In genomic region chr20:17683218-17684076, GRCh38 we compare ENCODE assay signal across 11 cellular contexts. TPM values are rescaled to one million over a fixed set of nuclear protein-coding genes. Genes with fewer than 3 reads are reported as not detected.
DNase-seq lines count a peak whose midpoint lies in the region; ATAC-seq, FAIRE-seq and TF ChIP-seq lines count a peak whose summit lies in the region.
"Had no signal": no experiment of that assay in that cellular context is flagged by ENCODE, and none has a peak within 500 bp of the region (broad histone marks: within the 10 kb centered on the region; RNA-seq: fewer than 3 reads in every experiment).

No MANE protein-coding gene starts in this region.

- peaks cover 49% of the 10 kb centered on the region for H3K27me3 ChIP-seq in PC-9 (ENCODE audit: insufficient read depth, low read depth)
- H3K27me3 ChIP-seq in endothelial cell of umbilical vein (ENCODE audit: control insufficient read depth in 2 of 2, insufficient read depth in 2 of 2, low read length in 2 of 2): peaks cover 28 to 33% of the 10 kb centered on the region in 2 experiments
- no peaks in the 10 kb centered on the region for H3K27me3 ChIP-seq in pancreas

- TF ChIP-seq CTCF in PC-9 (conservative IDR thresholded peaks at IDR 0.05) (no peak), endothelial cell of umbilical vein (IDR thresholded peaks at IDR 0.05; ENCODE audit: extremely low read depth in 1 of 2, insufficient read depth in 1 of 2, low read depth in 1 of 2, low read length in 2 of 2) (no peak), pancreas (IDR thresholded peaks at IDR 0.05) (no peak)

- H3K4me1 Mint-ChIP-seq in activated CD4-positive, alpha-beta T cell treated with anti-CD3 and anti-CD28 coated beads, Interleukin-2, amount 10 ng/mL, durations not matched to agents 24 days and 14 days: peaks cover 19% of the 10 kb centered on the region

- H3K9me1 ChIP-seq in endothelial cell of umbilical vein (replicated peaks; ENCODE audit: control insufficient read depth, extremely low read depth, insufficient read depth, low read length): no peaks in the 10 kb centered on the region

- H3K9me3 Mint-ChIP-seq in activated CD4-positive, alpha-beta T cell treated with anti-CD3 and anti-CD28 coated beads, Interleukin-2, amount 10 ng/mL, durations not matched to agents 24 days and 14 days: no peaks in the 10 kb centered on the region

- peaks cover 25% of the 10 kb centered on the region for H3K79me2 ChIP-seq in PC-9 (ENCODE audit: low read depth)
- peaks cover 25% of the 10 kb centered on the region for H3K79me2 ChIP-seq in endothelial cell of umbilical vein (ENCODE audit: control insufficient read depth, insufficient read depth, low read length)

- WGBS in pancreas, 2 donors: 16 to 18% methylated on average over 10 of the region's 10 CpGs

- peaks cover 7% of the 10 kb centered on the region for H3K36me3 Mint-ChIP-seq in activated CD4-positive, alpha-beta T cell treated with anti-CD3 and anti-CD28 coated beads, Interleukin-2, amount 10 ng/mL, durations not matched to agents 24 days and 14 days (ENCODE audit: low read depth)

- no TSS peak for BruUV-seq in PC-9 (replicated peaks; lab: Mats Ljungman, UMichigan)
- BruUV-seq in endothelial cell of umbilical vein (replicated peaks; lab: Mats Ljungman, UMichigan): no TSS peak

- no peak overlapping the region for H3K27ac Mint-ChIP-seq in activated CD4-positive, alpha-beta T cell treated with anti-CD3 and anti-CD28 coated beads, Interleukin-2, amount 10 ng/mL, durations not matched to agents 24 days and 14 days

- peak in 3 of 4 donors; percentile 3 to 16 (median 14) for ATAC-seq in pancreas
- no peak for ATAC-seq in HG03108 (IDR thresholded peaks at IDR 0.05; ENCODE audit: unreplicated experiment)
- ATAC-seq in left colon: no peak

- H3K27ac ChIP-seq in PC-9 (no peak overlapping the region), endothelial cell of umbilical vein (ENCODE audit: insufficient read depth, low read depth, low read length) (no peak overlapping the region), pancreas (peak overlapping the region; percentile 64 to 97 (median 92))

- peaks cover 7% of the 10 kb centered on the region; the same call in 1 of the 2 replicates for H3K36me3 ChIP-seq in PC-9 (ENCODE audit: low read depth)
- H3K36me3 ChIP-seq in endothelial cell of umbilical vein (ENCODE audit: control insufficient read depth in 2 of 2, extremely low read depth in 1 of 2, insufficient read depth in 2 of 2, low read length in 2 of 2): no peaks in the 10 kb centered on the region
- no peaks in the 10 kb centered on the region for H3K36me3 ChIP-seq in pancreas

- H3K9me3 ChIP-seq in PC-9 (ENCODE audit: insufficient read depth, low read depth): no peaks in the 10 kb centered on the region
- H3K9me3 ChIP-seq in endothelial cell of umbilical vein (replicated peaks; ENCODE audit: control insufficient read depth, insufficient read depth, low read length): no peaks in the 10 kb centered on the region
- H3K9me3 ChIP-seq in pancreas: no peaks in the 10 kb centered on the region

- TF ChIP-seq POLR2A in endothelial cell of umbilical vein (IDR thresholded peaks at IDR 0.05; ENCODE audit: low read depth, low read length): no peak

- POLR2A ChIA-PET in PC-9 (lab: Charles Lee; ENCODE audit: unreplicated experiment) (interaction anchor here (0.7 kb wide), 1 partner anchor 510 kb away, joined by 4 read pairs; no protein-coding TSS in a partner anchor), endothelial cell of umbilical vein (lab: Charles Lee) (interaction anchor here (0.6 to 2.9 kb wide), 5 partner anchors 106 to 274 kb away, joined by 4 to 20 read pairs (median 4); no protein-coding TSS in a partner anchor)

- dilution Hi-C loops in endothelial cell of umbilical vein (cut with MboI; ENCODE audit: extremely low pct_ligation_motif_present, low sequenced_read_pairs): no loop called here

- H3K4me2 ChIP-seq in PC-9 (peak overlapping the region; percentile 58; the same call in 1 of the 2 replicates), endothelial cell of umbilical vein (ENCODE audit: insufficient read depth, low read length) (peak overlapping the region; percentile 33)

- FAIRE-seq in endothelial cell of umbilical vein (lab: Jason Lieb, UNC) (peak; percentile 4), pancreas (lab: Jason Lieb, UNC) (no peak)

- H3K9ac ChIP-seq in endothelial cell of umbilical vein (replicated peaks; ENCODE audit: extremely low read depth, insufficient read depth, low read length): no peak overlapping the region

- peak overlapping the region; percentile 72 for H3K4me3 Mint-ChIP-seq in activated CD4-positive, alpha-beta T cell treated with anti-CD3 and anti-CD28 coated beads, Interleukin-2, amount 10 ng/mL, durations not matched to agents 24 days and 14 days

- H4K20me1 ChIP-seq in PC-9 (ENCODE audit: insufficient read depth) (no peaks in the 10 kb centered on the region), endothelial cell of umbilical vein (replicated peaks; ENCODE audit: control insufficient read depth, extremely low read depth, insufficient read depth, low read length) (peaks cover 1% of the 10 kb centered on the region)

- no peak for DNase-seq in activated CD4-positive, alpha-beta T cell treated with anti-CD3 and anti-CD28 coated beads, Interleukin-2, amount 10 ng/mL, durations not matched to agents 24 days and 14 days
- no peak for DNase-seq in activated CD4-positive, alpha-beta T cell treated with anti-CD3 and anti-CD28 coated beads for 1 hour
- DNase-seq in PC-9 (no peak), endothelial cell of umbilical vein (ENCODE audit: low read depth, low spot score) (no peak), pancreas (peak in 1 of 6 donors; percentile 49), SIG-M5 treated with dmso at 0.1 percent for 504 hours (lab: John Stamatoyannopoulos, UW; ENCODE audit: unreplicated experiment) (no peak), left colon (no peak)

- peaks cover 16% of the 10 kb centered on the region for H3F3A ChIP-seq in PC-9 (ENCODE audit: insufficient read depth, low read depth)

- CTCF ChIA-PET in PC-9 (lab: Charles Lee) (interaction anchor here (0.6 to 1.5 kb wide), 5 partner anchors 27 to 214 kb away, joined by 3 to 6 read pairs (median 4); no protein-coding TSS in a partner anchor), endothelial cell of umbilical vein (lab: Charles Lee) (interaction anchor here (0.9 to 6.2 kb wide), 36 partner anchors 8 to 316 kb away, joined by 3 to 110 read pairs (median 4); partner anchors contain the start of gene BANF2)

- H3K4me3 ChIP-seq in PC-9 (no peak overlapping the region), endothelial cell of umbilical vein (replicated peaks in 1 of 3; ENCODE audit: insufficient read depth in 1 of 3, low read depth in 1 of 3, low read length in 3 of 3) (no peak overlapping the region), pancreas (peak overlapping the region in 2 of 4 donors; percentile 82 to 87)

- H3K4me1 ChIP-seq in PC-9 (replicated peaks; ENCODE audit: insufficient read depth) (peaks cover 24% of the 10 kb centered on the region), endothelial cell of umbilical vein (ENCODE audit: control insufficient read depth, extremely low read depth, insufficient read depth, low read length) (peaks cover 13% of the 10 kb centered on the region), pancreas (peaks cover 20 to 34% (median 28%) of the 10 kb centered on the region in 3 donors)

- peaks cover 49% of the 10 kb centered on the region for H3K27me3 Mint-ChIP-seq in activated CD4-positive, alpha-beta T cell treated with anti-CD3 and anti-CD28 coated beads, Interleukin-2, amount 10 ng/mL, durations not matched to agents 24 days and 14 days

- H2AFZ ChIP-seq in PC-9: no peak overlapping the region
- no peak overlapping the region for H2AFZ ChIP-seq in endothelial cell of umbilical vein (ENCODE audit: low read depth, low read length)

- H3K9me2 ChIP-seq in PC-9 (ENCODE audit: insufficient read depth): no peaks in the 10 kb centered on the region

- intact Hi-C loops in activated CD4-positive, alpha-beta T cell treated with anti-CD3 and anti-CD28 coated beads, Interleukin-2, amount 10 ng/mL, durations not matched to agents 24 days and 14 days (cut with micrococcal nuclease): loop anchor here (2.0 to 10.0 kb wide), 7 partner anchors 116 to 1109 kb away; partner anchors contain the start of genes DTD1, KAT14, PET117 and ZNF133
- intact Hi-C loops in PC-9 (cut with micrococcal nuclease; ENCODE audit: unreplicated experiment) (loop anchor here (2.0 to 5.0 kb wide), 3 partner anchors 126 to 205 kb away; no protein-coding TSS in a partner anchor), endothelial cell of umbilical vein (cut with micrococcal nuclease) (loop anchor here (2.0 to 5.0 kb wide), 2 partner anchors 153 to 604 kb away; partner anchors contain the start of genes BFSP1 and ZNF133), pancreas (cut with DNase I) (loop anchor here in 1 of 3 donors (10.0 kb wide), 1 partner anchor 201 kb away; no protein-coding TSS in a partner anchor), left colon (cut with DNase I, micrococcal nuclease) (loop anchor here in 1 of 2 donors (5.0 kb wide), 1 partner anchor 214 kb away; no protein-coding TSS in a partner anchor)

RNA-seq across cellular contexts. Expression of gene RRBP1, which starts 1.4 kb away (rescaled TPM):
- 47.5 and 49.9 TPM in 2 replicates for total RNA-seq in activated CD4-positive, alpha-beta T cell treated with anti-CD3 and anti-CD28 coated beads, Interleukin-2, amount 10 ng/mL, durations not matched to agents 24 days and 14 days
- total RNA-seq in PC-9 (2021): 144 and 156 TPM in 2 replicates
- 201 and 236 TPM in 2 replicates for total RNA-seq in endothelial cell of umbilical vein
- polyA plus RNA-seq in endothelial cell of umbilical vein: 40.3 and 50.3 TPM in 2 replicates
- polyA plus RNA-seq in endothelial cell of umbilical vein (2011; cell fraction: cytosol; rRNA removed): 95.8 and 98.7 TPM in 2 replicates
- 211 and 231 TPM in 2 replicates for polyA plus RNA-seq in endothelial cell of umbilical vein (2011; cell fraction: nucleus; rRNA removed)
- 146 and 186 TPM in 2 replicates for polyA plus RNA-seq in endothelial cell of umbilical vein (2012)
- 94.2 and 103 TPM in 2 replicates for polyA minus RNA-seq in endothelial cell of umbilical vein
- 10.5 TPM for polyA minus RNA-seq in endothelial cell of umbilical vein (2011; cell fraction: cytosol; rRNA and poly(A)+ RNA removed)
- polyA minus RNA-seq in endothelial cell of umbilical vein (2011; cell fraction: nucleus; rRNA and poly(A)+ RNA removed): 62.3 and 92.5 TPM in 2 replicates
- total RNA-seq in pancreas: 100 to 1,000 TPM; 339 to 442 (median 354) TPM
- 100 to 1,000 TPM; 170 to 269 TPM for polyA plus RNA-seq in pancreas
- 100 to 1,000 TPM; 357 to 460 TPM for total RNA-seq in left colon

RNA-seq across cellular contexts. Expression of gene BANF2, which starts 16.3 kb away (rescaled TPM):
- total RNA-seq in activated CD4-positive, alpha-beta T cell treated with anti-CD3 and anti-CD28 coated beads, Interleukin-2, amount 10 ng/mL, durations not matched to agents 24 days and 14 days: not detected in 2 replicates
- total RNA-seq in PC-9 (2021): not detected in 2 replicates
- not detected in 2 replicates for total RNA-seq in endothelial cell of umbilical vein
- polyA plus RNA-seq in endothelial cell of umbilical vein: not detected in 2 replicates
- not detected in 2 replicates for polyA plus RNA-seq in endothelial cell of umbilical vein (2011; cell fraction: cytosol; rRNA removed)
- not detected in 2 replicates for polyA plus RNA-seq in endothelial cell of umbilical vein (2011; cell fraction: nucleus; rRNA removed)
- not detected in 2 replicates for polyA plus RNA-seq in endothelial cell of umbilical vein (2012)
- not detected in 2 replicates for polyA minus RNA-seq in endothelial cell of umbilical vein
- not detected for polyA minus RNA-seq in endothelial cell of umbilical vein (2011; cell fraction: cytosol; rRNA and poly(A)+ RNA removed)
- polyA minus RNA-seq in endothelial cell of umbilical vein (2011; cell fraction: nucleus; rRNA and poly(A)+ RNA removed): not detected in 2 replicates
- total RNA-seq in pancreas: 1 to 10 TPM in 5 of 6 donors, under 1 TPM in 1; 0.88 to 6.4 (median 2.0) TPM
- polyA plus RNA-seq in pancreas: 1 to 10 TPM in 1 of 2 donors, under 1 TPM in 1; 0.59 to 1.3 TPM
- total RNA-seq in left colon: not detected
- total RNA-seq: cardiac septum, posterior vena cava, subcutaneous adipose tissue had no signal

Comparison
In these comparisons a context has a peak if more than half of its experiments do, and no peak if none do; other contexts are left out.
1. H3K27ac ChIP-seq: peak in pancreas (4 of 4); none in PC-9 (single experiment) and endothelial cell of umbilical vein (single experiment).
2. ATAC-seq: peak in pancreas (3 of 4); none in HG03108 (single experiment) and left colon (single experiment).